6 cellular contexts compared by ENCODE assay signal in genomic region chr12:55706840-55707671, GRCh38. TPM values are rescaled to one million over a fixed set of nuclear protein-coding genes. Genes with fewer than 3 reads are reported as not detected.
DNase-seq lines count a peak whose midpoint lies in the region; ATAC-seq and TF ChIP-seq lines count a peak whose summit lies in the region.

No MANE protein-coding gene starts in this region.

- peak overlapping the region; percentile 28 for H3K9ac ChIP-seq in mucosa of stomach (ENCODE audit: low read length)

- H3K4me3 ChIP-seq in HAP-1 = peak overlapping the region; percentile 55
- no peak overlapping the region for H3K4me3 ChIP-seq in mucosa of stomach (ENCODE audit: low read length)

- no peak for TF ChIP-seq CTCF in GM10248 (IDR thresholded peaks at IDR 0.05; ENCODE audit: control extremely low read depth, extremely low read depth, low read depth, missing control alignments)

- peaks cover 41% of the 10 kb centered on the region for H3K27me3 Mint-ChIP-seq in activated naive CD8-positive, alpha-beta T cell treated with anti-CD3 and anti-CD28 coated beads, Interleukin-2, amount 10 ng/mL, durations not matched to agents 7 days and 5 days

- H3K4me1 ChIP-seq in HAP-1 (peaks cover 9% of the 10 kb centered on the region), mucosa of stomach (ENCODE audit: control insufficient read depth, insufficient read depth, low read length) (peaks cover 6% of the 10 kb centered on the region)

- peak; percentile 11 for ATAC-seq in activated naive CD8-positive, alpha-beta T cell treated with anti-CD3 and anti-CD28 coated beads, Interleukin-2, amount 10 ng/mL, durations not matched to agents 7 days and 5 days (ENCODE audit: low read depth)
- no peak for ATAC-seq in GM19395 (IDR thresholded peaks at IDR 0.05; ENCODE audit: unreplicated experiment)

- H3K9me3 Mint-ChIP-seq in activated naive CD8-positive, alpha-beta T cell treated with anti-CD3 and anti-CD28 coated beads, Interleukin-2, amount 10 ng/mL, durations not matched to agents 7 days and 5 days = no peaks in the 10 kb centered on the region

- H3K27ac Mint-ChIP-seq in activated naive CD8-positive, alpha-beta T cell treated with anti-CD3 and anti-CD28 coated beads, Interleukin-2, amount 10 ng/mL, durations not matched to agents 7 days and 5 days = no peak overlapping the region

- peak in 1 of 2 experiments; percentile 55 for DNase-seq in HAP-1 (ENCODE audit: low spot score in 2 of 2)
- no peak for DNase-seq in activated naive CD8-positive, alpha-beta T cell treated with anti-CD3 and anti-CD28 coated beads, Interleukin-2, amount 10 ng/mL, durations not matched to agents 7 days and 5 days
- no peak for DNase-seq in cerebellum (ENCODE audit: low spot score)
- DNase-seq in GM10248 (ENCODE audit: extremely low spot score) = no peak

- POLR2A ChIA-PET in activated naive CD8-positive, alpha-beta T cell treated with anti-CD3 and anti-CD28 coated beads, Interleukin-2, amount 10 ng/mL, durations not matched to agents 7 days and 5 days (lab: Charles Lee) = interaction anchor here (0.9 kb wide), 1 partner anchor 9 kb away, joined by 4 read pairs; no protein-coding TSS in a partner anchor
- POLR2A ChIA-PET in GM10248 (lab: Yijun Ruan, JAX) = no interaction called here

- H3K9me3 ChIP-seq in HAP-1 (no peaks in the 10 kb centered on the region), mucosa of stomach (ENCODE audit: control insufficient read depth, low read length) (no peaks in the 10 kb centered on the region)

- peak overlapping the region; percentile 83 for H3K4me3 Mint-ChIP-seq in activated naive CD8-positive, alpha-beta T cell treated with anti-CD3 and anti-CD28 coated beads, Interleukin-2, amount 10 ng/mL, durations not matched to agents 7 days and 5 days

- H3K36me3 ChIP-seq in HAP-1 (replicated peaks) (no peaks in the 10 kb centered on the region), mucosa of stomach (ENCODE audit: control insufficient read depth, insufficient read depth, low read length) (no peaks in the 10 kb centered on the region)

- H3K4me1 Mint-ChIP-seq in activated naive CD8-positive, alpha-beta T cell treated with anti-CD3 and anti-CD28 coated beads, Interleukin-2, amount 10 ng/mL, durations not matched to agents 7 days and 5 days = peaks cover 14% of the 10 kb centered on the region

- H3K36me3 Mint-ChIP-seq in activated naive CD8-positive, alpha-beta T cell treated with anti-CD3 and anti-CD28 coated beads, Interleukin-2, amount 10 ng/mL, durations not matched to agents 7 days and 5 days = no peaks in the 10 kb centered on the region

- peaks cover 25% of the 10 kb centered on the region for H3K27me3 ChIP-seq in HAP-1 (ENCODE audit: low read depth)
- H3K27me3 ChIP-seq in mucosa of stomach (ENCODE audit: control insufficient read depth, insufficient read depth, low read length) = peaks cover 37% of the 10 kb centered on the region

- CTCF ChIA-PET in GM10248 (lab: Yijun Ruan, JAX) = interaction anchor here (0.7 to 3.8 kb wide), 10 partner anchors 7 to 62 kb away, joined by 3 to 17 read pairs (median 4); no protein-coding TSS in a partner anchor

- in situ Hi-C loops in HAP-1 (cut with MboI; ENCODE audit: low sequenced_read_pairs) = no loop called here

RNA-seq across cellular contexts. Expression of gene ITGA7, which starts 0.6 kb away (rescaled TPM):
- 1 to 10 TPM; 4.1 to 4.2 TPM for total RNA-seq in activated naive CD8-positive, alpha-beta T cell treated with anti-CD3 and anti-CD28 coated beads, Interleukin-2, amount 10 ng/mL, durations not matched to agents 7 days and 5 days
- 32.1 TPM for total RNA-seq in cerebellum

RNA-seq across cellular contexts. Expression of gene BLOC1S1, which starts 8.8 kb away (rescaled TPM):
- total RNA-seq in activated naive CD8-positive, alpha-beta T cell treated with anti-CD3 and anti-CD28 coated beads, Interleukin-2, amount 10 ng/mL, durations not matched to agents 7 days and 5 days = 100 to 1,000 TPM; 116 to 135 TPM
- 16.0 TPM for total RNA-seq in cerebellum

RNA-seq across cellular contexts. Expression of gene RDH5, which starts 13.1 kb away (rescaled TPM):
- total RNA-seq in activated naive CD8-positive, alpha-beta T cell treated with anti-CD3 and anti-CD28 coated beads, Interleukin-2, amount 10 ng/mL, durations not matched to agents 7 days and 5 days = 10 to 100 TPM; 19.0 to 21.2 TPM
- 8.6 TPM for total RNA-seq in cerebellum

RNA-seq across cellular contexts. Expression of gene CD63, which starts 21.8 kb away (rescaled TPM):
- 100 to 1,000 TPM; 150 to 165 TPM for total RNA-seq in activated naive CD8-positive, alpha-beta T cell treated with anti-CD3 and anti-CD28 coated beads, Interleukin-2, amount 10 ng/mL, durations not matched to agents 7 days and 5 days
- 135 TPM for total RNA-seq in cerebellum

RNA-seq across cellular contexts. Expression of gene GDF11, which starts 35.9 kb away (rescaled TPM):
- total RNA-seq in activated naive CD8-positive, alpha-beta T cell treated with anti-CD3 and anti-CD28 coated beads, Interleukin-2, amount 10 ng/mL, durations not matched to agents 7 days and 5 days = 10 to 100 TPM; 10.2 to 11.5 TPM
- 11.8 TPM for total RNA-seq in cerebellum
